In the genomic region with DNA sequence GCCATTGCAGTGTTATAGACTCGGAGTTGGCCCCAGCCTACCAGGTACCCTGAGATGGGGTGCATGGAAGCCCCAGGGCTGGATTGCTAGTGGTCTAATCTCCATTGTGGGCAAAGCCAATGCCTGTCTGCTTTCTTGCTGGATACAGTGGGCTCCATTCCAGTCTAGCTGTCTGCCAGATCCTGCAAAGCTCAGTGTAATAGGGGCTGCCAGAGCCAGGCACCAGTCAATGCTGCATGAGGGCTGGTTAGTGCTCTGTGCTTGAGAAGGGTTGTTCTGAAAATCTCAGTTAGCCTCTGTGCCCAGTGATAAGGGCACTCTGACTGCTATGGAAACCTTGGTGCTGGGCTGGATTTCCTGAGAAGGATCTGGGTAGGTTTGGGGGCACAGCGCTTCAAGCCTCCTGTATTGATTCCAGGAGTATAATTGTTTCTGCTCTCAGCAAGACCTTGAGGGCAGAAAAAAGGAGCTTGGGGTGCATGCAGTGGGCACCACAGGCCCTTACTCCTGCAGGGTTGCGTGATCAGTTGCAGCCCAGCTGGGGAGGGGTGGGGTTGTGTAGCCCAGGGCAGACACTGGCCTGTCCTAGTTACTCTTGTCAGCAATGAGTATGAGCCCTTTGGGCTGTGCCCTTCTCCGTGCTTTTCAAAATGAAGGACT, we compare ENCODE assay signal across 20 cellular contexts. TPM values are rescaled to one million over a fixed set of nuclear protein-coding genes. Genes with fewer than 3 reads are reported as not detected.
DNase-seq lines count a peak whose midpoint lies in the region; ATAC-seq lines count a peak whose summit lies in the region.
"Had no signal": no experiment of that assay in that cellular context is flagged by ENCODE, and none has a peak within 500 bp of the region (broad histone marks: within the 10 kb centered on the region; RNA-seq: fewer than 3 reads in every experiment).

No MANE protein-coding gene starts in this region.

- no peaks in the 10 kb centered on the region for H3K4me1 ChIP-seq in Karpas-422 (ENCODE audit: low read length)
- H3K4me1 ChIP-seq: BE2C had no signal

- no peak overlapping the region for H3K4me3 ChIP-seq in Karpas-422 (ENCODE audit: low read length)

- no peak overlapping the region for H2AFZ ChIP-seq in Karpas-422 (ENCODE audit: low read length)

- H3K27me3 ChIP-seq in Karpas-422 (ENCODE audit: low read length): no peaks in the 10 kb centered on the region
- H3K27me3 ChIP-seq: BE2C had no signal

- H4K20me1 ChIP-seq in Karpas-422 (ENCODE audit: insufficient read depth, low read depth, low read length): no peaks in the 10 kb centered on the region

- no peaks in the 10 kb centered on the region for H3K36me3 ChIP-seq in Karpas-422 (ENCODE audit: insufficient read depth, low read length)
- H3K36me3 ChIP-seq: BE2C had no signal

- no peaks in the 10 kb centered on the region for H3K79me2 ChIP-seq in Karpas-422 (ENCODE audit: low read length)

- no peak overlapping the region for H3K9ac ChIP-seq in Karpas-422 (ENCODE audit: low read length)

- no peak overlapping the region for H3K27ac ChIP-seq in Karpas-422 (ENCODE audit: low read length)

- H3K9me2 ChIP-seq in Karpas-422 (replicated peaks; ENCODE audit: insufficient read depth, low read length): no peaks in the 10 kb centered on the region

- no peaks in the 10 kb centered on the region for H3K9me3 ChIP-seq in Karpas-422 (ENCODE audit: low read length)
- H3K9me3 ChIP-seq: BE2C had no signal

- DNase-seq in left ventricle myocardium superior (no peak), Right ventricle myocardium inferior (ENCODE audit: missing footprints) (no peak), cerebellar cortex (ENCODE audit: low spot score) (peak; percentile 31), pons (ENCODE audit: low spot score) (peak; percentile 28), Karpas-422 (no peak)
- DNase-seq: ACHN; BE2C; C1 segment of cervical spinal cord; CD4-positive, CD25-positive, alpha-beta regulatory T cell; CD8-positive, alpha-beta memory T cell; COR-L47; DMS 273 treated with DMSO at 0.1 percent for 48 hours; DMS53; GDM1; GOT3; H7; HFFc6; IMR-90 had no signal

- intact Hi-C loops in left ventricle myocardium superior (cut with micrococcal nuclease) (no loop called here), Right ventricle myocardium inferior (cut with DNase I) (no loop called here)

- peak; percentile 14 for ATAC-seq in left ventricle myocardium superior
- ATAC-seq in Right ventricle myocardium inferior: no peak
- no peak for ATAC-seq in HG02642 (IDR thresholded peaks at IDR 0.05; ENCODE audit: poor library complexity, unreplicated experiment)
- ATAC-seq: HCT116 had no signal

- no peak overlapping the region for H3K4me2 ChIP-seq in Karpas-422 (ENCODE audit: low read depth, low read length, poor library complexity, severe bottlenecking)

RNA-seq across cellular contexts. Expression of a gene that starts 19.1 kb away (rescaled TPM):
- total RNA-seq in left ventricle myocardium superior (1.2 TPM), Right ventricle myocardium inferior (0.38 TPM)
- total RNA-seq in Karpas-422 (2014; rRNA removed; shearing (Covaris generic); ENCODE audit: low replicate concordance): 5.0 and 12.6 TPM in 2 replicates
- total RNA-seq: IMR-90 had no signal

Comparison
In these comparisons a context has a peak if more than half of its experiments do, and no peak if none do; other contexts are left out.
1. DNase-seq: peak in cerebellar cortex (single experiment) and pons (single experiment); none in left ventricle myocardium superior (single experiment), Right ventricle myocardium inferior (single experiment) and Karpas-422 (single experiment).